Comparison of ENCODE assay signal across 23 cellular contexts in genomic region chr1:147089457-147089856, GRCh38.
A peak's percentile ranks its signal among the peaks of the same experiment; 100 is the strongest.
DNase-seq lines count a peak whose midpoint lies in the region; ATAC-seq, FAIRE-seq and TF ChIP-seq lines count a peak whose summit lies in the region.
"Had no signal": no experiment of that assay in that cellular context is flagged by ENCODE, and none has a peak within 500 bp of the region (broad histone marks: within the 10 kb centered on the region; RNA-seq: fewer than 3 reads in every experiment).

No MANE protein-coding gene starts in this region.

- TF ChIP-seq RAD21 in H1 (IDR thresholded peaks at IDR 0.05 in 1 of 2, conservative IDR thresholded peaks at IDR 0.05 in 1 of 2; ENCODE audit: low read depth in 2 of 2, low read length in 2 of 2) = no peak

- 0 out of 2 replicates have a peak overlapping the region, but pooled peaks have one; percentile 4 for H2BK5ac ChIP-seq in H1 (ENCODE audit: low read depth, low read length)

- H3K4me1 ChIP-seq in HUES48 (ENCODE audit: control insufficient read depth, insufficient read depth, low read length) (peaks cover 19% of the 10 kb centered on the region), H1 (replicated peaks in 1 of 4; ENCODE audit: control insufficient read depth in 3 of 4, insufficient read depth in 4 of 4, low read length in 3 of 4) (peaks cover 0 to 5% (median 2%) of the 10 kb centered on the region in 4 experiments; a peak in 2 of 7 replicates), neural progenitor cell (no peaks in the 10 kb centered on the region)

- H3K9ac ChIP-seq in HUES48 (ENCODE audit: low read depth, low read length) = no peak overlapping the region
- peak overlapping the region in 1 of 4 experiments; percentile 38; a peak in 1 of 7 replicates for H3K9ac ChIP-seq in H1 (replicated peaks in 1 of 4; ENCODE audit: extremely low read depth in 1 of 4, low read depth in 3 of 4, low read length in 3 of 4)
- no peak overlapping the region for H3K9ac ChIP-seq in neural progenitor cell
- H3K9ac ChIP-seq: SK-N-SH had no signal

- H3K27ac ChIP-seq in HUES48 (ENCODE audit: low read depth, low read length) (no peak overlapping the region), H1 (ENCODE audit: low read depth, low read length) (no peak overlapping the region), neural progenitor cell (no peak overlapping the region)
- H3K27ac ChIP-seq: C4-2B had no signal

- WGBS in H1 (ENCODE audit: extremely low coverage in 1 of 2, insufficient coverage in 1 of 2, insufficient read length in 1 of 2, insufficient replicate concordance in 2 of 2, low coverage in 1 of 2, low lambda C conversion rate in 2 of 2, missing lambda C conversion rate in 1 of 2), 2 experiments = 18% methylated on average over 4 of the region's 4 CpGs; no CpG with 5 or more reads in 1 of the 2 experiments

- H2BK120ac ChIP-seq in H1 (replicated peaks; ENCODE audit: low read depth, low read length) = peak overlapping the region; percentile 25

- peak overlapping the region; percentile 95 for H4K91ac ChIP-seq in H1 (replicated peaks; ENCODE audit: insufficient read length, low read length)

- H2BK15ac ChIP-seq in H1 (ENCODE audit: low read length) = no peak overlapping the region

- TF ChIP-seq EP300 in H1 (IDR thresholded peaks at IDR 0.05; ENCODE audit: borderline replicate concordance in 1 of 2, low read depth in 2 of 2, low read length in 2 of 2) = no peak

- no peak overlapping the region for H2AK5ac ChIP-seq in H1 (ENCODE audit: low read depth, low read length)

- H2AFZ ChIP-seq in H1 (ENCODE audit: low read length) = peak overlapping the region; percentile 99
- H2AFZ ChIP-seq in neural progenitor cell (replicated peaks) = peak overlapping the region; percentile 28

- no peak overlapping the region for H3K23ac ChIP-seq in H1 (ENCODE audit: insufficient read length)

- H3K36me3 ChIP-seq in HUES48 (ENCODE audit: control insufficient read depth, insufficient read depth, low read length) (no peaks in the 10 kb centered on the region), H1 (ENCODE audit: control insufficient read depth in 2 of 4, insufficient read depth in 4 of 4, low read length in 3 of 4) (no peaks in the 10 kb centered on the region), neural progenitor cell (no peaks in the 10 kb centered on the region)
- H3K36me3 ChIP-seq: MG63 had no signal

- H3K79me1 ChIP-seq in H1 (ENCODE audit: low read depth, low read length) = no peaks in the 10 kb centered on the region

- H3K4me1 Mint-ChIP-seq in neural progenitor cell = no peaks in the 10 kb centered on the region

- no peak overlapping the region for H3K14ac ChIP-seq in H1 (ENCODE audit: insufficient read length)

- H3K23me2 ChIP-seq in H1 (ENCODE audit: low read depth, low read length) = peaks cover 3% of the 10 kb centered on the region

- H3K18ac ChIP-seq in H1 (ENCODE audit: extremely low read depth, low read length) = no peak overlapping the region

- H3K9me3 Mint-ChIP-seq in neural progenitor cell = peaks cover 6% of the 10 kb centered on the region

- H3K4me2 ChIP-seq in H1 (ENCODE audit: insufficient read depth in 1 of 2, low read depth in 2 of 2, low read length in 2 of 2) (peak overlapping the region; percentile 41 to 49), neural progenitor cell (no peak overlapping the region)
- H3K4me2 ChIP-seq: SK-N-SH had no signal

- H3K27me3 ChIP-seq in HUES48 (ENCODE audit: control insufficient read depth, insufficient read depth, low read length) (peaks cover 10% of the 10 kb centered on the region), H1 (replicated peaks in 1 of 4; ENCODE audit: control insufficient read depth in 3 of 4, extremely low read depth in 1 of 4, insufficient read depth in 3 of 4, low read length in 3 of 4) (peaks cover 0 to 15% (median 8%) of the 10 kb centered on the region in 4 experiments; a peak in 4 of 7 replicates), neural progenitor cell (peaks cover 17% of the 10 kb centered on the region)

- H3K4ac ChIP-seq in H1 (replicated peaks; ENCODE audit: insufficient read length, low read depth, low read length) = no peak overlapping the region

- H2BK12ac ChIP-seq in H1 (ENCODE audit: low read depth, low read length) = peak overlapping the region; percentile 91

- no peaks in the 10 kb centered on the region for H3K36me3 Mint-ChIP-seq in neural progenitor cell

- H3K79me2 ChIP-seq in H1 (ENCODE audit: control insufficient read depth in 1 of 2, insufficient read depth in 2 of 2, low read length in 2 of 2) (no peaks in the 10 kb centered on the region), neural progenitor cell (ENCODE audit: low read depth) (no peaks in the 10 kb centered on the region)

- POLR2A ChIA-PET in H1 (lab: Charles Lee; ENCODE audit: partially characterized antibody) = interaction anchor here (1.0 to 1.5 kb wide), 2 partner anchors 9 to 153 kb away, joined by 3 to 5 read pairs; partner anchors contain the start of gene CHD1L

- no peak overlapping the region for H4K8ac ChIP-seq in H1 (ENCODE audit: extremely low read depth, insufficient read depth, low read length)

- H4K5ac ChIP-seq in H1 (ENCODE audit: insufficient read length, low read depth, low read length) = no peak overlapping the region

- no peak overlapping the region for H3K27ac Mint-ChIP-seq in neural progenitor cell
- H3K27ac Mint-ChIP-seq: B cell; CD8-positive, alpha-beta T cell had no signal

- H3K9me3 ChIP-seq in HUES48 (ENCODE audit: control insufficient read depth, insufficient read depth, low read length) (no peaks in the 10 kb centered on the region), H1 (ENCODE audit: insufficient read depth in 2 of 2, low read depth in 1 of 2, low read length in 1 of 2) (no peaks in the 10 kb centered on the region), neural progenitor cell (ENCODE audit: low read depth) (no peaks in the 10 kb centered on the region)
- H3K9me3 ChIP-seq: SK-N-SH had no signal

- peaks cover 24% of the 10 kb centered on the region for H3K27me3 Mint-ChIP-seq in neural progenitor cell (ENCODE audit: insufficient read depth, low read depth)

- no peak overlapping the region for H3K56ac ChIP-seq in H1 (replicated peaks; ENCODE audit: insufficient read length, low read depth, low read length)

- H4K20me1 ChIP-seq in H1 (replicated peaks in 1 of 2; ENCODE audit: control insufficient read depth in 1 of 2, insufficient read depth in 2 of 2, low read length in 2 of 2) (peaks cover 0 to 1% of the 10 kb centered on the region in 2 experiments), neural progenitor cell (ENCODE audit: low read depth) (no peaks in the 10 kb centered on the region)

- DNase-seq in DMS53 treated with DMSO at 0.1 percent for 48 hours (lab: John Stamatoyannopoulos, UW; ENCODE audit: unreplicated experiment) = peak; percentile 27
- no peak for DNase-seq in H1 (ENCODE audit: low read depth in 1 of 2, low spot score in 2 of 2)
- DNase-seq in neural progenitor cell (ENCODE audit: low spot score) = no peak
- DNase-seq in T-helper 2 cell = no peak
- DNase-seq in NCI-H446 treated with DMSO at 0.1 percent for 48 hours (lab: John Stamatoyannopoulos, UW) = no peak
- DNase-seq: CD8-positive, alpha-beta T cell; GOT3; KBM-7; MG63; NCI-H1105 treated with DMSO at 0.1 percent for 48 hours; NCI-H146; NCI-H1930; NCI-H2107; NCI-H524 treated with DMSO at 0.1 percent for 48 hours; NCI-H774; PC-3; SK-N-SH had no signal

- TF ChIP-seq POLR2A in H1 (IDR thresholded peaks at IDR 0.05; ENCODE audit: control extremely low read depth in 1 of 2, low read depth in 2 of 2, low read length in 2 of 2) = no peak

- CTCF ChIA-PET in H1 (lab: Charles Lee; ENCODE audit: partially characterized antibody) = no interaction called here

- no peak overlapping the region; the same call in 1 of the 2 replicates for H2BK20ac ChIP-seq in H1 (ENCODE audit: low read length)

- FAIRE-seq in H1 (lab: Jason Lieb, UNC) = no peak
- FAIRE-seq: GM18507, HepG2 had no signal

- 0 out of 2 replicates have a peak overlapping the region, but pooled peaks have one; percentile 21 for H3K4me3 ChIP-seq in HUES48 (ENCODE audit: low read depth, low read length)
- peak overlapping the region in 1 of 4 experiments; percentile 40; a peak in 2 of 8 replicates for H3K4me3 ChIP-seq in H1 (ENCODE audit: extremely low read depth in 1 of 4, insufficient read depth in 2 of 4, low read depth in 3 of 4, low read length in 4 of 4)
- H3K4me3 ChIP-seq in neural progenitor cell = no peak overlapping the region
- H3K4me3 ChIP-seq: MG63 had no signal

- H3K4me3 Mint-ChIP-seq in neural progenitor cell = no peak overlapping the region
- H3K4me3 Mint-ChIP-seq: B cell; CD8-positive, alpha-beta T cell had no signal

- H3F3A ChIP-seq in neural progenitor cell (ENCODE audit: low read depth) = peaks cover 13% of the 10 kb centered on the region

- TF ChIP-seq CTCF in H1 (IDR thresholded peaks at IDR 0.05; ENCODE audit: control extremely low read depth in 1 of 3, insufficient read depth in 1 of 3, low read depth in 1 of 3, low read length in 3 of 3) (no peak), neural progenitor cell (IDR thresholded peaks at IDR 0.05) (no peak)

- no peak for ATAC-seq in HG02852 (IDR thresholded peaks at IDR 0.05; ENCODE audit: unreplicated experiment)
- ATAC-seq: CD8-positive, alpha-beta T cell; HepG2; PC-3 had no signal

TF ChIP-seq in H1, 55 proteins besides CTCF, POLR2A, EP300 and RAD21:
- TF ChIP-seq TEAD4 (IDR thresholded peaks at IDR 0.05; ENCODE audit: low read depth, low read length) = peak; percentile 83
- TF ChIP-seq NANOG (IDR thresholded peaks at IDR 0.05; ENCODE audit: insufficient read depth, low read depth, low read length, poor library complexity, severe bottlenecking) = no peak
- TF ChIP-seq TAF7 (optimal IDR thresholded peaks at IDR 0.05; ENCODE audit: borderline replicate concordance, low read depth, low read length) = no peak
- TF ChIP-seq, protein P1, sequence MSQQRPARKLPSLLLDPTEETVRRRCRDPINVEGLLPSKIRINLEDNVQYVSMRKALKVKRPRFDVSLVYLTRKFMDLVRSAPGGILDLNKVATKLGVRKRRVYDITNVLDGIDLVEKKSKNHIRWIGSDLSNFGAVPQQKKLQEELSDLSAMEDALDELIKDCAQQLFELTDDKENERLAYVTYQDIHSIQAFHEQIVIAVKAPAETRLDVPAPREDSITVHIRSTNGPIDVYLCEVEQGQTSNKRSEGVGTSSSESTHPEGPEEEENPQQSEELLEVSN (IDR thresholded peaks at IDR 0.05) = no peak
